In genomic region chr10:14603539-14604102, GRCh38 we compare ENCODE assay signal across 8 cellular contexts.
DNase-seq lines count a peak whose midpoint lies in the region; ATAC-seq lines count a peak whose summit lies in the region.

No MANE protein-coding gene starts in this region.

- no peak overlapping the region for H3K27ac ChIP-seq in SJCRH30
- peak overlapping the region; percentile 77 for H3K27ac ChIP-seq in effector memory CD4-positive, alpha-beta T cell (ENCODE audit: insufficient read depth, low read length, poor library complexity, severe bottlenecking)
- H3K27ac ChIP-seq in muscle layer of colon (ENCODE audit: low read depth, low read length): no peak overlapping the region

- no peak overlapping the region for H3K9ac ChIP-seq in muscle layer of colon (ENCODE audit: low read length)

- H3K36me3 ChIP-seq in SJCRH30: no peaks in the 10 kb centered on the region
- H3K36me3 ChIP-seq in effector memory CD4-positive, alpha-beta T cell (ENCODE audit: control insufficient read depth, insufficient read depth, low read length): peaks cover 18% of the 10 kb centered on the region
- H3K36me3 ChIP-seq in muscle layer of colon (ENCODE audit: insufficient read depth, low read length): peaks cover 11% of the 10 kb centered on the region

- peak overlapping the region; percentile 63 for H3K4me3 ChIP-seq in SJCRH30
- peak overlapping the region; percentile 65 for H3K4me3 ChIP-seq in effector memory CD4-positive, alpha-beta T cell (ENCODE audit: insufficient read depth, low read depth, low read length, poor library complexity, severe bottlenecking)
- H3K4me3 ChIP-seq in muscle layer of colon (ENCODE audit: low read depth in 1 of 2, low read length in 2 of 2): peak overlapping the region; percentile 31 to 88

- DNase-seq in activated CD4-positive, CD25-positive, alpha-beta regulatory T cell treated with anti-CD3 and anti-CD28 coated beads, Interleukin-2, amount 50 U/mL, for 72 hours: no peak
- DNase-seq in SJCRH30: peak in 1 of 2 experiments; percentile 27
- no peak for DNase-seq in effector memory CD4-positive, alpha-beta T cell
- no peak for DNase-seq in HuH-7 (ENCODE audit: low spot score)
- DNase-seq in NCI-H446 (lab: John Stamatoyannopoulos, UW): no peak

- H3K27me3 ChIP-seq in SJCRH30 (no peaks in the 10 kb centered on the region), muscle layer of colon (ENCODE audit: control insufficient read depth in 1 of 2, insufficient read depth in 2 of 2, low read length in 2 of 2) (no peaks in the 10 kb centered on the region)
- no peaks in the 10 kb centered on the region for H3K27me3 ChIP-seq in effector memory CD4-positive, alpha-beta T cell (replicated peaks; ENCODE audit: control insufficient read depth, insufficient read depth, low read length, poor library complexity, severe bottlenecking)

- peak; percentile 5 to 6 for ATAC-seq in activated CD4-positive, CD25-positive, alpha-beta regulatory T cell treated with anti-CD3 and anti-CD28 coated beads, Interleukin-2, amount 50 U/mL, for 24 hours
- ATAC-seq in HG02798 (IDR thresholded peaks at IDR 0.05; ENCODE audit: poor library complexity, unreplicated experiment): peak; percentile 19

- H3K9me3 ChIP-seq in SJCRH30 (replicated peaks) (no peaks in the 10 kb centered on the region), muscle layer of colon (ENCODE audit: low read length) (no peaks in the 10 kb centered on the region)
- H3K9me3 ChIP-seq in effector memory CD4-positive, alpha-beta T cell (ENCODE audit: control insufficient read depth, low read length): no peaks in the 10 kb centered on the region

- H3K4me1 ChIP-seq in SJCRH30 (peaks cover 14% of the 10 kb centered on the region), muscle layer of colon (ENCODE audit: insufficient read depth, low read length) (peaks cover 11% of the 10 kb centered on the region)
- peaks cover 38% of the 10 kb centered on the region for H3K4me1 ChIP-seq in effector memory CD4-positive, alpha-beta T cell (ENCODE audit: control insufficient read depth, insufficient read depth, low read length, poor library complexity, severe bottlenecking)
